1 cellular context compared by ENCODE assay signal in the genomic region with DNA sequence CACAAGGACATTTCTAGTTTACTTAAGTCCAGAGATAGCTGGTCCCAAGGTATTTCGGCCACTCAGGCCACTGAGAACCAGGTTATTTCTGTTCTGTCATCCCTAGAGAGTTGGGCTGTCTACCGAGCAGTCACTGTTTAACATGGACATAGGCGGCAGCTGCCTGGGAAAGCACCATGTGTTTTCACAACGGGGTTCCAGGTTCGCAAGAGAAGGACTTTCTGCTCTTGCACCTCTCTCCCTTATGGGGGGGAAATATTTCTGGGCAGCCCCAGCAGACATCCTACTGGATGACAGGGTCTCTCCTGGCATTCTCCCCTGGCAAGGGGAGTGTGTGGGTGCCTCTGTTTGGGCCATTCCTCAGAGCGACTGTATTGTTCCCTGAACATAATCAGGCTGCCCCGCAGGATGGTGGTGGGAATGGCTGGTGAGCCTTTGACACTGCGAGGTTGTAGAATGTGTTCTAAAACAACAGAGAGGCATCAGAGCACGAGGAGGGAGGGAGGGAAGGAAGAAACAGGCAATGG.
TF ChIP-seq lines count a peak whose summit lies in the region.

No MANE protein-coding gene starts in this region.

TF ChIP-seq in GM12878, 131 proteins besides CTCF, POLR2A, EP300 and RAD21 (continued from another document and continues in another):
- TF ChIP-seq NBN (IDR thresholded peaks at IDR 0.05) (0 out of 2 replicates have a peak, but pooled peaks have one; percentile 21), RUNX3 (IDR thresholded peaks at IDR 0.05; ENCODE audit: low read length) (no peak), KDM1A (IDR thresholded peaks at IDR 0.05; ENCODE audit: borderline replicate concordance) (no peak), SMC3 (IDR thresholded peaks at IDR 0.05; ENCODE audit: borderline replicate concordance, low read length) (peak; percentile 17; the same call in 1 of the 2 replicates), FOS (IDR thresholded peaks at IDR 0.05; ENCODE audit: borderline replicate concordance, extremely low read depth, insufficient read length) (no peak), RFX5 (IDR thresholded peaks at IDR 0.05; ENCODE audit: low read depth, low read length) (no peak), HDGF (IDR thresholded peaks at IDR 0.05) (peak; percentile 75; the same call in 1 of the 2 replicates), ZNF207 (IDR thresholded peaks at IDR 0.05; ENCODE audit: borderline replicate concordance) (no peak), HDAC6 (IDR thresholded peaks at IDR 0.05; ENCODE audit: unreplicated experiment) (no peak), ZZZ3 (IDR thresholded peaks at IDR 0.05; ENCODE audit: control insufficient read depth, insufficient read length, low read depth) (no peak), MEF2A (IDR thresholded peaks at IDR 0.05; ENCODE audit: insufficient read depth, low read depth, low read length) (0 out of 2 replicates have a peak, but pooled peaks have one; percentile 48), MXI1 (IDR thresholded peaks at IDR 0.05; ENCODE audit: low read depth, low read length) (peak; percentile 12; the same call in 1 of the 2 replicates), ZNF384 (IDR thresholded peaks at IDR 0.05; ENCODE audit: borderline replicate concordance, low read depth, low read length) (no peak), JUND (IDR thresholded peaks at IDR 0.05; ENCODE audit: low read depth, low read length) (no peak), SIN3A (IDR thresholded peaks at IDR 0.05; ENCODE audit: low read depth, low read length) (no peak), MYB (IDR thresholded peaks at IDR 0.05; ENCODE audit: borderline replicate concordance, low read depth, low read length) (no peak), BACH1 (IDR thresholded peaks at IDR 0.05; ENCODE audit: borderline replicate concordance) (peak; percentile 28), CEBPB (IDR thresholded peaks at IDR 0.05; ENCODE audit: borderline replicate concordance in 1 of 2, low read depth in 2 of 2, low read length in 2 of 2) (no peak), SP1 (IDR thresholded peaks at IDR 0.05; ENCODE audit: low read depth, low read length) (peak; percentile 29)
- TF ChIP-seq, protein P1, sequence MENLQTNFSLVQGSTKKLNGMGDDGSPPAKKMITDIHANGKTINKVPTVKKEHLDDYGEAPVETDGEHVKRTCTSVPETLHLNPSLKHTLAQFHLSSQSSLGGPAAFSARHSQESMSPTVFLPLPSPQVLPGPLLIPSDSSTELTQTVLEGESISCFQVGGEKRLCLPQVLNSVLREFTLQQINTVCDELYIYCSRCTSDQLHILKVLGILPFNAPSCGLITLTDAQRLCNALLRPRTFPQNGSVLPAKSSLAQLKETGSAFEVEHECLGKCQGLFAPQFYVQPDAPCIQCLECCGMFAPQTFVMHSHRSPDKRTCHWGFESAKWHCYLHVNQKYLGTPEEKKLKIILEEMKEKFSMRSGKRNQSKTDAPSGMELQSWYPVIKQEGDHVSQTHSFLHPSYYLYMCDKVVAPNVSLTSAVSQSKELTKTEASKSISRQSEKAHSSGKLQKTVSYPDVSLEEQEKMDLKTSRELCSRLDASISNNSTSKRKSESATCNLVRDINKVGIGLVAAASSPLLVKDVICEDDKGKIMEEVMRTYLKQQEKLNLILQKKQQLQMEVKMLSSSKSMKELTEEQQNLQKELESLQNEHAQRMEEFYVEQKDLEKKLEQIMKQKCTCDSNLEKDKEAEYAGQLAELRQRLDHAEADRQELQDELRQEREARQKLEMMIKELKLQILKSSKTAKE (IDR thresholded peaks at IDR 0.05; ENCODE audit: low read depth, poor library complexity, severe bottlenecking), result peak; percentile 69
- TF ChIP-seq, protein P2, sequence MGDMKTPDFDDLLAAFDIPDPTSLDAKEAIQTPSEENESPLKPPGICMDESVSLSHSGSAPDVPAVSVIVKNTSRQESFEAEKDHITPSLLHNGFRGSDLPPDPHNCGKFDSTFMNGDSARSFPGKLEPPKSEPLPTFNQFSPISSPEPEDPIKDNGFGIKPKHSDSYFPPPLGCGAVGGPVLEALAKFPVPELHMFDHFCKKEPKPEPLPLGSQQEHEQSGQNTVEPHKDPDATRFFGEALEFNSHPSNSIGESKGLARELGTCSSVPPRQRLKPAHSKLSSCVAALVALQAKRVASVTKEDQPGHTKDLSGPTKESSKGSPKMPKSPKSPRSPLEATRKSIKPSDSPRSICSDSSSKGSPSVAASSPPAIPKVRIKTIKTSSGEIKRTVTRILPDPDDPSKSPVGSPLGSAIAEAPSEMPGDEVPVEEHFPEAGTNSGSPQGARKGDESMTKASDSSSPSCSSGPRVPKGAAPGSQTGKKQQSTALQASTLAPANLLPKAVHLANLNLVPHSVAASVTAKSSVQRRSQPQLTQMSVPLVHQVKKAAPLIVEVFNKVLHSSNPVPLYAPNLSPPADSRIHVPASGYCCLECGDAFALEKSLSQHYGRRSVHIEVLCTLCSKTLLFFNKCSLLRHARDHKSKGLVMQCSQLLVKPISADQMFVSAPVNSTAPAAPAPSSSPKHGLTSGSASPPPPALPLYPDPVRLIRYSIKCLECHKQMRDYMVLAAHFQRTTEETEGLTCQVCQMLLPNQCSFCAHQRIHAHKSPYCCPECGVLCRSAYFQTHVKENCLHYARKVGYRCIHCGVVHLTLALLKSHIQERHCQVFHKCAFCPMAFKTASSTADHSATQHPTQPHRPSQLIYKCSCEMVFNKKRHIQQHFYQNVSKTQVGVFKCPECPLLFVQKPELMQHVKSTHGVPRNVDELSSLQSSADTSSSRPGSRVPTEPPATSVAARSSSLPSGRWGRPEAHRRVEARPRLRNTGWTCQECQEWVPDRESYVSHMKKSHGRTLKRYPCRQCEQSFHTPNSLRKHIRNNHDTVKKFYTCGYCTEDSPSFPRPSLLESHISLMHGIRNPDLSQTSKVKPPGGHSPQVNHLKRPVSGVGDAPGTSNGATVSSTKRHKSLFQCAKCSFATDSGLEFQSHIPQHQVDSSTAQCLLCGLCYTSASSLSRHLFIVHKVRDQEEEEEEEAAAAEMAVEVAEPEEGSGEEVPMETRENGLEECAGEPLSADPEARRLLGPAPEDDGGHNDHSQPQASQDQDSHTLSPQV (IDR thresholded peaks at IDR 0.05), result no peak
- TF ChIP-seq, protein P3, sequence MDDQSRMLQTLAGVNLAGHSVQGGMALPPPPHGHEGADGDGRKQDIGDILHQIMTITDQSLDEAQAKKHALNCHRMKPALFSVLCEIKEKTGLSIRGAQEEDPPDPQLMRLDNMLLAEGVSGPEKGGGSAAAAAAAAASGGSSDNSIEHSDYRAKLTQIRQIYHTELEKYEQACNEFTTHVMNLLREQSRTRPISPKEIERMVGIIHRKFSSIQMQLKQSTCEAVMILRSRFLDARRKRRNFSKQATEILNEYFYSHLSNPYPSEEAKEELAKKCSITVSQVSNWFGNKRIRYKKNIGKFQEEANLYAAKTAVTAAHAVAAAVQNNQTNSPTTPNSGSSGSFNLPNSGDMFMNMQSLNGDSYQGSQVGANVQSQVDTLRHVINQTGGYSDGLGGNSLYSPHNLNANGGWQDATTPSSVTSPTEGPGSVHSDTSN (IDR thresholded peaks at IDR 0.05; ENCODE audit: insufficient replicate concordance, low read depth, low read length), result no peak
- TF ChIP-seq, protein P4, sequence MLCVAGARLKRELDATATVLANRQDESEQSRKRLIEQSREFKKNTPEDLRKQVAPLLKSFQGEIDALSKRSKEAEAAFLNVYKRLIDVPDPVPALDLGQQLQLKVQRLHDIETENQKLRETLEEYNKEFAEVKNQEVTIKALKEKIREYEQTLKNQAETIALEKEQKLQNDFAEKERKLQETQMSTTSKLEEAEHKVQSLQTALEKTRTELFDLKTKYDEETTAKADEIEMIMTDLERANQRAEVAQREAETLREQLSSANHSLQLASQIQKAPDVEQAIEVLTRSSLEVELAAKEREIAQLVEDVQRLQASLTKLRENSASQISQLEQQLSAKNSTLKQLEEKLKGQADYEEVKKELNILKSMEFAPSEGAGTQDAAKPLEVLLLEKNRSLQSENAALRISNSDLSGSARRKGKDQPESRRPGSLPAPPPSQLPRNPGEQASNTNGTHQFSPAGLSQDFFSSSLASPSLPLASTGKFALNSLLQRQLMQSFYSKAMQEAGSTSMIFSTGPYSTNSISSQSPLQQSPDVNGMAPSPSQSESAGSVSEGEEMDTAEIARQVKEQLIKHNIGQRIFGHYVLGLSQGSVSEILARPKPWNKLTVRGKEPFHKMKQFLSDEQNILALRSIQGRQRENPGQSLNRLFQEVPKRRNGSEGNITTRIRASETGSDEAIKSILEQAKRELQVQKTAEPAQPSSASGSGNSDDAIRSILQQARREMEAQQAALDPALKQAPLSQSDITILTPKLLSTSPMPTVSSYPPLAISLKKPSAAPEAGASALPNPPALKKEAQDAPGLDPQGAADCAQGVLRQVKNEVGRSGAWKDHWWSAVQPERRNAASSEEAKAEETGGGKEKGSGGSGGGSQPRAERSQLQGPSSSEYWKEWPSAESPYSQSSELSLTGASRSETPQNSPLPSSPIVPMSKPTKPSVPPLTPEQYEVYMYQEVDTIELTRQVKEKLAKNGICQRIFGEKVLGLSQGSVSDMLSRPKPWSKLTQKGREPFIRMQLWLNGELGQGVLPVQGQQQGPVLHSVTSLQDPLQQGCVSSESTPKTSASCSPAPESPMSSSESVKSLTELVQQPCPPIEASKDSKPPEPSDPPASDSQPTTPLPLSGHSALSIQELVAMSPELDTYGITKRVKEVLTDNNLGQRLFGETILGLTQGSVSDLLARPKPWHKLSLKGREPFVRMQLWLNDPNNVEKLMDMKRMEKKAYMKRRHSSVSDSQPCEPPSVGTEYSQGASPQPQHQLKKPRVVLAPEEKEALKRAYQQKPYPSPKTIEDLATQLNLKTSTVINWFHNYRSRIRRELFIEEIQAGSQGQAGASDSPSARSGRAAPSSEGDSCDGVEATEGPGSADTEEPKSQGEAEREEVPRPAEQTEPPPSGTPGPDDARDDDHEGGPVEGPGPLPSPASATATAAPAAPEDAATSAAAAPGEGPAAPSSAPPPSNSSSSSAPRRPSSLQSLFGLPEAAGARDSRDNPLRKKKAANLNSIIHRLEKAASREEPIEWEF (IDR thresholded peaks at IDR 0.05; ENCODE audit: insufficient replicate concordance, low read depth, low read length), result peak; percentile 97
- TF ChIP-seq, protein P5, sequence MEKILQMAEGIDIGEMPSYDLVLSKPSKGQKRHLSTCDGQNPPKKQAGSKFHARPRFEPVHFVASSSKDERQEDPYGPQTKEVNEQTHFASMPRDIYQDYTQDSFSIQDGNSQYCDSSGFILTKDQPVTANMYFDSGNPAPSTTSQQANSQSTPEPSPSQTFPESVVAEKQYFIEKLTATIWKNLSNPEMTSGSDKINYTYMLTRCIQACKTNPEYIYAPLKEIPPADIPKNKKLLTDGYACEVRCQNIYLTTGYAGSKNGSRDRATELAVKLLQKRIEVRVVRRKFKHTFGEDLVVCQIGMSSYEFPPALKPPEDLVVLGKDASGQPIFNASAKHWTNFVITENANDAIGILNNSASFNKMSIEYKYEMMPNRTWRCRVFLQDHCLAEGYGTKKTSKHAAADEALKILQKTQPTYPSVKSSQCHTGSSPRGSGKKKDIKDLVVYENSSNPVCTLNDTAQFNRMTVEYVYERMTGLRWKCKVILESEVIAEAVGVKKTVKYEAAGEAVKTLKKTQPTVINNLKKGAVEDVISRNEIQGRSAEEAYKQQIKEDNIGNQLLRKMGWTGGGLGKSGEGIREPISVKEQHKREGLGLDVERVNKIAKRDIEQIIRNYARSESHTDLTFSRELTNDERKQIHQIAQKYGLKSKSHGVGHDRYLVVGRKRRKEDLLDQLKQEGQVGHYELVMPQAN (conservative IDR thresholded peaks at IDR 0.05), result no peak
- TF ChIP-seq, protein P6, sequence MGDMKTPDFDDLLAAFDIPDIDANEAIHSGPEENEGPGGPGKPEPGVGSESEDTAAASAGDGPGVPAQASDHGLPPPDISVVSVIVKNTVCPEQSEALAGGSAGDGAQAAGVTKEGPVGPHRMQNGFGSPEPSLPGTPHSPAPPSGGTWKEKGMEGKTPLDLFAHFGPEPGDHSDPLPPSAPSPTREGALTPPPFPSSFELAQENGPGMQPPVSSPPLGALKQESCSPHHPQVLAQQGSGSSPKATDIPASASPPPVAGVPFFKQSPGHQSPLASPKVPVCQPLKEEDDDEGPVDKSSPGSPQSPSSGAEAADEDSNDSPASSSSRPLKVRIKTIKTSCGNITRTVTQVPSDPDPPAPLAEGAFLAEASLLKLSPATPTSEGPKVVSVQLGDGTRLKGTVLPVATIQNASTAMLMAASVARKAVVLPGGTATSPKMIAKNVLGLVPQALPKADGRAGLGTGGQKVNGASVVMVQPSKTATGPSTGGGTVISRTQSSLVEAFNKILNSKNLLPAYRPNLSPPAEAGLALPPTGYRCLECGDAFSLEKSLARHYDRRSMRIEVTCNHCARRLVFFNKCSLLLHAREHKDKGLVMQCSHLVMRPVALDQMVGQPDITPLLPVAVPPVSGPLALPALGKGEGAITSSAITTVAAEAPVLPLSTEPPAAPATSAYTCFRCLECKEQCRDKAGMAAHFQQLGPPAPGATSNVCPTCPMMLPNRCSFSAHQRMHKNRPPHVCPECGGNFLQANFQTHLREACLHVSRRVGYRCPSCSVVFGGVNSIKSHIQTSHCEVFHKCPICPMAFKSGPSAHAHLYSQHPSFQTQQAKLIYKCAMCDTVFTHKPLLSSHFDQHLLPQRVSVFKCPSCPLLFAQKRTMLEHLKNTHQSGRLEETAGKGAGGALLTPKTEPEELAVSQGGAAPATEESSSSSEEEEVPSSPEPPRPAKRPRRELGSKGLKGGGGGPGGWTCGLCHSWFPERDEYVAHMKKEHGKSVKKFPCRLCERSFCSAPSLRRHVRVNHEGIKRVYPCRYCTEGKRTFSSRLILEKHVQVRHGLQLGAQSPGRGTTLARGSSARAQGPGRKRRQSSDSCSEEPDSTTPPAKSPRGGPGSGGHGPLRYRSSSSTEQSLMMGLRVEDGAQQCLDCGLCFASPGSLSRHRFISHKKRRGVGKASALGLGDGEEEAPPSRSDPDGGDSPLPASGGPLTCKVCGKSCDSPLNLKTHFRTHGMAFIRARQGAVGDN (IDR thresholded peaks at IDR 0.05), result peak; percentile 52; the same call in 1 of the 2 replicates
- TF ChIP-seq, protein P7, sequence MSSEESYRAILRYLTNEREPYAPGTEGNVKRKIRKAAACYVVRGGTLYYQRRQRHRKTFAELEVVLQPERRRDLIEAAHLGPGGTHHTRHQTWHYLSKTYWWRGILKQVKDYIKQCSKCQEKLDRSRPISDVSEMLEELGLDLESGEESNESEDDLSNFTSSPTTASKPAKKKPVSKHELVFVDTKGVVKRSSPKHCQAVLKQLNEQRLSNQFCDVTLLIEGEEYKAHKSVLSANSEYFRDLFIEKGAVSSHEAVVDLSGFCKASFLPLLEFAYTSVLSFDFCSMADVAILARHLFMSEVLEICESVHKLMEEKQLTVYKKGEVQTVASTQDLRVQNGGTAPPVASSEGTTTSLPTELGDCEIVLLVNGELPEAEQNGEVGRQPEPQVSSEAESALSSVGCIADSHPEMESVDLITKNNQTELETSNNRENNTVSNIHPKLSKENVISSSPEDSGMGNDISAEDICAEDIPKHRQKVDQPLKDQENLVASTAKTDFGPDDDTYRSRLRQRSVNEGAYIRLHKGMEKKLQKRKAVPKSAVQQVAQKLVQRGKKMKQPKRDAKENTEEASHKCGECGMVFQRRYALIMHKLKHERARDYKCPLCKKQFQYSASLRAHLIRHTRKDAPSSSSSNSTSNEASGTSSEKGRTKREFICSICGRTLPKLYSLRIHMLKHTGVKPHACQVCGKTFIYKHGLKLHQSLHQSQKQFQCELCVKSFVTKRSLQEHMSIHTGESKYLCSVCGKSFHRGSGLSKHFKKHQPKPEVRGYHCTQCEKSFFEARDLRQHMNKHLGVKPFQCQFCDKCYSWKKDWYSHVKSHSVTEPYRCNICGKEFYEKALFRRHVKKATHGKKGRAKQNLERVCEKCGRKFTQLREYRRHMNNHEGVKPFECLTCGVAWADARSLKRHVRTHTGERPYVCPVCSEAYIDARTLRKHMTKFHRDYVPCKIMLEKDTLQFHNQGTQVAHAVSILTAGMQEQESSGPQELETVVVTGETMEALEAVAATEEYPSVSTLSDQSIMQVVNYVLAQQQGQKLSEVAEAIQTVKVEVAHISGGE (CRISPR knock-in tag; IDR thresholded peaks at IDR 0.05), result no peak
